ENCODE assay signal across 8 cellular contexts in genomic region chr19:45717131-45717982, GRCh38. TPM values are rescaled to one million over a fixed set of nuclear protein-coding genes. Genes with fewer than 3 reads are reported as not detected.
A peak's percentile ranks its signal among the peaks of the same experiment; 100 is the strongest.
DNase-seq lines count a peak whose midpoint lies in the region; ATAC-seq and TF ChIP-seq lines count a peak whose summit lies in the region.

No MANE protein-coding gene starts in this region.

- H3K4me1 ChIP-seq in adipocyte (ENCODE audit: control insufficient read depth, insufficient read depth, low read length): peaks cover 38% of the 10 kb centered on the region
- H3K4me1 ChIP-seq in ovary (ENCODE audit: insufficient read depth): peaks cover 5% of the 10 kb centered on the region
- H3K4me1 ChIP-seq in thyroid gland: peaks cover 17 to 21% of the 10 kb centered on the region in 2 donors

- peak; percentile 82 for TF ChIP-seq EP300 in ovary (IDR thresholded peaks at IDR 0.05)

- H3K36me3 ChIP-seq in adipocyte (ENCODE audit: control insufficient read depth, insufficient read depth, low read length, severe bottlenecking) (peaks cover 9% of the 10 kb centered on the region), ovary (no peaks in the 10 kb centered on the region), thyroid gland (peaks cover 3 to 8% of the 10 kb centered on the region in 2 donors)

- peak; percentile 89 for DNase-seq in NCI-H1417 treated with DMSO at 0.1 percent for 48 hours (lab: John Stamatoyannopoulos, UW)
- DNase-seq in SW 1271 (lab: John Stamatoyannopoulos, UW): peak; percentile 91 to 96
- DNase-seq in adipocyte (ENCODE audit: low read depth): peak; percentile 100
- peak; percentile 99 for DNase-seq in Right ventricle myocardium superior
- peak; percentile 99 for DNase-seq in ovary
- peak; percentile 99 for DNase-seq in thyroid gland

- whole genome bisulfite sequencing in ovary, 3 donors: 0 to 2% (median 1%) methylated on average over 51 of the region's 51 CpGs
- 0 to 1% methylated on average over 37 to 49 of the region's 51 CpGs for WGBS in thyroid gland, 2 donors

- peak; percentile 90 for ATAC-seq in HG02763 (IDR thresholded peaks at IDR 0.05; ENCODE audit: unreplicated experiment)
- peak; percentile 97 for ATAC-seq in Right ventricle myocardium superior (ENCODE audit: poor library complexity)

- H3K4me3 ChIP-seq in adipocyte (ENCODE audit: low read length) (peak overlapping the region; percentile 97), ovary (peak overlapping the region; percentile 52), thyroid gland (replicated peaks in 1 of 3) (peak overlapping the region in 2 of 3 donors; percentile 50 to 84)

- TF ChIP-seq POLR2A in ovary (IDR thresholded peaks at IDR 0.05): peak; percentile 61
- peak in 1 of 2 donors; percentile 89 for TF ChIP-seq POLR2A in thyroid gland (IDR thresholded peaks at IDR 0.05)

- H3K27me3 ChIP-seq in adipocyte (replicated peaks; ENCODE audit: control insufficient read depth, insufficient read depth, low read length) (no peaks in the 10 kb centered on the region), ovary (no peaks in the 10 kb centered on the region), thyroid gland (no peaks in the 10 kb centered on the region)

- H3K9me3 ChIP-seq in adipocyte (ENCODE audit: control insufficient read depth, low read length) (no peaks in the 10 kb centered on the region), ovary (no peaks in the 10 kb centered on the region), thyroid gland (no peaks in the 10 kb centered on the region)

- TF ChIP-seq CTCF in GM12872 (IDR thresholded peaks at IDR 0.05; ENCODE audit: insufficient read depth, low read depth, low read length) (peak; percentile 31; the same call in 1 of the 3 replicates), ovary (IDR thresholded peaks at IDR 0.05) (peak in 2 of 3 donors; percentile 28 to 50), thyroid gland (IDR thresholded peaks at IDR 0.05) (peak in 2 of 6 experiments; percentile 4 to 21)

- intact Hi-C loops in Right ventricle myocardium superior (cut with DNase I) (loop anchor here (5.0 kb wide), 1 partner anchor 50 kb away; the partner anchor contains the start of gene SIX5), ovary (cut with DNase I) (loop anchor here in 2 of 4 donors (5.0 to 10.0 kb wide), 2 partner anchors 47 to 50 kb away; partner anchors contain the start of gene SIX5 (in 2 of the 2)), thyroid gland (cut with DNase I) (loop anchor here (10.0 kb wide), 1 partner anchor 47 kb away; the partner anchor contains the start of gene SIX5)

- H3K27ac ChIP-seq in ovary (peak overlapping the region; percentile 66 to 74), thyroid gland (peak overlapping the region; percentile 91 to 98 (median 95))

- peak overlapping the region; percentile 97 for H3K9ac ChIP-seq in adipocyte (ENCODE audit: low read length)

RNA-seq across cellular contexts. Expression of gene FBXO46, which starts 13.3 kb away (rescaled TPM):
- total RNA-seq in Right ventricle myocardium superior (14.5 TPM), ovary (10 to 100 TPM; 13.4 to 32.5 (median 22.4) TPM), thyroid gland (10 to 100 TPM; 13.7 to 22.3 (median 17.4) TPM)
- 10 to 100 TPM in 1 of 2 donors, 1 to 10 TPM in 1; 6.7 to 13.9 TPM for polyA plus RNA-seq in ovary

RNA-seq across cellular contexts. Expression of gene MEIOSIN, which starts 15.9 kb away (rescaled TPM):
- total RNA-seq in Right ventricle myocardium superior (not detected), ovary (not detected), thyroid gland (not detected)
- polyA plus RNA-seq in ovary: not detected

RNA-seq across cellular contexts. Expression of gene QPCTL, which starts 24.9 kb away (rescaled TPM):
- total RNA-seq in Right ventricle myocardium superior (1.6 TPM), ovary (10 to 100 TPM in 1 of 7 donors, 1 to 10 TPM in 6; 4.2 to 15.3 (median 7.3) TPM), thyroid gland (10 to 100 TPM in 2 of 4 donors, 1 to 10 TPM in 2; 5.4 to 16.3 (median 12.5) TPM)
- polyA plus RNA-seq in ovary: 1 to 10 TPM; 3.2 to 6.8 TPM

RNA-seq across cellular contexts. Expression of gene SNRPD2, which starts 25.6 kb away (rescaled TPM):
- total RNA-seq in Right ventricle myocardium superior: 251 TPM
- 100 to 1,000 TPM; 288 to 508 (median 382) TPM for total RNA-seq in ovary
- 100 to 1,000 TPM; 279 to 499 TPM for polyA plus RNA-seq in ovary
- 100 to 1,000 TPM; 133 to 279 (median 192) TPM for total RNA-seq in thyroid gland

RNA-seq across cellular contexts. Expression of gene GIPR, which starts 49.3 kb away (rescaled TPM):
- total RNA-seq in Right ventricle myocardium superior: 3.8 TPM
- 1 to 10 TPM in 1 of 7 donors, under 1 TPM in 3, not detected in 3; 0.20 to 1.6 (median 0.59) TPM for total RNA-seq in ovary
- polyA plus RNA-seq in ovary: under 1 TPM; 0.02 to 0.33 TPM
- total RNA-seq in thyroid gland: 1 to 10 TPM in 3 of 4 donors, under 1 TPM in 1; 0.45 to 1.5 (median 1.2) TPM

Comparison
In these comparisons a context has a peak if more than half of its experiments do, and no peak if none do; other contexts are left out.
1. Peak in every context shown above with its lines: DNase-seq, ATAC-seq, H3K4me3 ChIP-seq and H3K27ac ChIP-seq.